ENCODE assay signal across 2 cellular contexts in genomic region chr14:88597038-88597437, GRCh38.
TF ChIP-seq lines count a peak whose summit lies in the region.

No MANE protein-coding gene starts in this region.

TF ChIP-seq in WTC11, 78 proteins besides CTCF, POLR2A, EP300 and RAD21:
- no peak for TF ChIP-seq CREB1 (CRISPR knock-in tag; IDR thresholded peaks at IDR 0.05)
- no peak for TF ChIP-seq NFYB (CRISPR knock-in tag; conservative IDR thresholded peaks at IDR 0.05; ENCODE audit: low read depth)
- TF ChIP-seq ATF1 (CRISPR knock-in tag; IDR thresholded peaks at IDR 0.05): no peak
TF ChIP-seq in WTC11: peak in this region for 0.

TF ChIP-seq in HepG2, 621 proteins besides CTCF, POLR2A, EP300 and RAD21:
- TF ChIP-seq ETV5 (CRISPR knock-in tag; IDR thresholded peaks at IDR 0.05; ENCODE audit: borderline replicate concordance): no peak
- peak; percentile 83 for TF ChIP-seq ZNF317 (CRISPR knock-in tag; IDR thresholded peaks at IDR 0.05)
TF ChIP-seq in HepG2: peak in this region for 1.
